In the genomic region with DNA sequence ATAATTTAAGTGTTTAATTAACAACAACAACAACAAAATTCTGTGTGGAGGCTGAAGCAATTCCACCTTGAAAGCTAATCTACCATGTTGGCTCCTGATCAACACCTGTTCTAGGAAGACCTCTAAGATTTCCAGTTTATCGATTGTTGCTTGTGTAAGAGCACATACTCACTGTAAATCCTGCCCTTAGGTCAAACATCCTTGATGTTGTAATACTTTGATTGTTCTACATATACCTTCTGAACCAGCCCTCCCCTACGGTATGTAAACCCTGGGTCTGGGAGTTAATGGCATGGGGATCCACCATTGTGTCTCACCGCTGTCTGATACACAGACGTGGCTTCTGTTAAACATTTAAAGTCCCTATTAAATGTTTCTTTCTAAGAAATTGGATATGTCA, we compare ENCODE assay signal across 1 cellular context.
TF ChIP-seq lines count a peak whose summit lies in the region.

No MANE protein-coding gene starts in this region.

TF ChIP-seq in H1, 55 proteins besides CTCF, POLR2A, EP300 and RAD21 (continued from another document):
- TF ChIP-seq JUND (IDR thresholded peaks at IDR 0.05; ENCODE audit: low read length), result no peak
- TF ChIP-seq SP1 (IDR thresholded peaks at IDR 0.05; ENCODE audit: low read depth, low read length), result no peak
- TF ChIP-seq SUZ12 (IDR thresholded peaks at IDR 0.05; ENCODE audit: low read length), result no peak
- TF ChIP-seq SAP30 (IDR thresholded peaks at IDR 0.05; ENCODE audit: insufficient read depth, insufficient replicate concordance, low read length), result no peak
- TF ChIP-seq, protein P1, sequence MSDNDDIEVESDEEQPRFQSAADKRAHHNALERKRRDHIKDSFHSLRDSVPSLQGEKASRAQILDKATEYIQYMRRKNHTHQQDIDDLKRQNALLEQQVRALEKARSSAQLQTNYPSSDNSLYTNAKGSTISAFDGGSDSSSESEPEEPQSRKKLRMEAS (IDR thresholded peaks at IDR 0.05), result no peak
- TF ChIP-seq CBX5 (IDR thresholded peaks at IDR 0.05; ENCODE audit: low read depth, low read length), result no peak
- TF ChIP-seq FOSL1 (IDR thresholded peaks at IDR 0.05; ENCODE audit: insufficient read depth, low read depth, low read length), result no peak
- TF ChIP-seq CHD1 (IDR thresholded peaks at IDR 0.05; ENCODE audit: low read depth, low read length), result no peak
- no peak for TF ChIP-seq TAF7 (optimal IDR thresholded peaks at IDR 0.05; ENCODE audit: borderline replicate concordance, low read depth, low read length)
- TF ChIP-seq, protein P2, sequence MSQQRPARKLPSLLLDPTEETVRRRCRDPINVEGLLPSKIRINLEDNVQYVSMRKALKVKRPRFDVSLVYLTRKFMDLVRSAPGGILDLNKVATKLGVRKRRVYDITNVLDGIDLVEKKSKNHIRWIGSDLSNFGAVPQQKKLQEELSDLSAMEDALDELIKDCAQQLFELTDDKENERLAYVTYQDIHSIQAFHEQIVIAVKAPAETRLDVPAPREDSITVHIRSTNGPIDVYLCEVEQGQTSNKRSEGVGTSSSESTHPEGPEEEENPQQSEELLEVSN (IDR thresholded peaks at IDR 0.05), result no peak
- no peak for TF ChIP-seq TBP (IDR thresholded peaks at IDR 0.05; ENCODE audit: low read depth, low read length)
- no peak for TF ChIP-seq EZH2 (IDR thresholded peaks at IDR 0.05; ENCODE audit: low read depth, low read length, severe bottlenecking)
- no peak for TF ChIP-seq TCF12 (IDR thresholded peaks at IDR 0.05; ENCODE audit: low read depth, low read length)
- no peak for TF ChIP-seq HDAC2 (IDR thresholded peaks at IDR 0.05; ENCODE audit: borderline replicate concordance in 1 of 2, low read depth in 2 of 2, low read length in 2 of 2)
- no peak for TF ChIP-seq BRCA1 (IDR thresholded peaks at IDR 0.05; ENCODE audit: low read depth, low read length)
